8 cellular contexts compared by ENCODE assay signal in genomic region chr1:3530931-3531818, GRCh38.
DNase-seq lines count a peak whose midpoint lies in the region; ATAC-seq and TF ChIP-seq lines count a peak whose summit lies in the region.

No MANE protein-coding gene starts in this region.

- H3K27me3 ChIP-seq in SJCRH30 (peaks cover 44% of the 10 kb centered on the region), tibial nerve (peaks cover 0 to 6% of the 10 kb centered on the region in 2 donors)

- H3K27ac ChIP-seq in SJCRH30 (no peak overlapping the region), tibial nerve (peak overlapping the region; percentile 46 to 86 (median 66))

- H3K36me3 ChIP-seq in SJCRH30 (no peaks in the 10 kb centered on the region), tibial nerve (no peaks in the 10 kb centered on the region)

- CTCF ChIA-PET in activated naive CD4-positive, alpha-beta T cell treated with anti-CD3 and anti-CD28 coated beads for 36 hours (lab: Charles Lee): interaction anchor here (0.6 to 1.3 kb wide), 3 partner anchors 13 to 91 kb away, joined by 3 to 4 read pairs (median 3); no protein-coding TSS in a partner anchor

- peak; percentile 40 for DNase-seq in NCI-H1436 (lab: John Stamatoyannopoulos, UW)
- no peak for DNase-seq in NCI-H1436 treated with DMSO at 0.1 percent for 48 hours (lab: John Stamatoyannopoulos, UW)
- DNase-seq in SJCRH30: peak; percentile 59 to 60
- DNase-seq in activated naive CD4-positive, alpha-beta T cell treated with anti-CD3 and anti-CD28 coated beads for 36 hours: peak; percentile 76
- peak; percentile 90 for DNase-seq in Right ventricle myocardium superior
- DNase-seq in posterior vena cava (ENCODE audit: low spot score): peak; percentile 93
- peak; percentile 41 to 54 for DNase-seq in tibial nerve (ENCODE audit: low spot score in 2 of 2)
- no peak for DNase-seq in GM19240 (ENCODE audit: insufficient read length, low spot score)

- no peaks in the 10 kb centered on the region for H3K9me3 Mint-ChIP-seq in activated naive CD4-positive, alpha-beta T cell treated with anti-CD3 and anti-CD28 coated beads for 36 hours

- TF ChIP-seq CTCF in tibial nerve (IDR thresholded peaks at IDR 0.05): no peak

- H3K27me3 Mint-ChIP-seq in activated naive CD4-positive, alpha-beta T cell treated with anti-CD3 and anti-CD28 coated beads for 36 hours (ENCODE audit: low read depth): no peaks in the 10 kb centered on the region

- H3K9me3 ChIP-seq in SJCRH30 (replicated peaks) (no peaks in the 10 kb centered on the region), tibial nerve (no peaks in the 10 kb centered on the region)

- TF ChIP-seq POLR2A in tibial nerve (IDR thresholded peaks at IDR 0.05): peak in 1 of 2 donors; percentile 66

- H3K4me1 Mint-ChIP-seq in activated naive CD4-positive, alpha-beta T cell treated with anti-CD3 and anti-CD28 coated beads for 36 hours (ENCODE audit: low read depth): peaks cover 10% of the 10 kb centered on the region

- ATAC-seq in Right ventricle myocardium superior (ENCODE audit: poor library complexity): peak; percentile 79

- intact Hi-C loops in activated naive CD4-positive, alpha-beta T cell treated with anti-CD3 and anti-CD28 coated beads for 36 hours (cut with micrococcal nuclease): loop anchor here (1.0 kb wide), 1 partner anchor 40 kb away; no protein-coding TSS in a partner anchor
- intact Hi-C loops in Right ventricle myocardium superior (cut with DNase I): no loop called here
- intact Hi-C loops in posterior vena cava (cut with DNase I): no loop called here

- H3K4me3 ChIP-seq in SJCRH30: peak overlapping the region; percentile 40
- peak overlapping the region; percentile 33 to 79 (median 52) for H3K4me3 ChIP-seq in tibial nerve

- H3K27ac Mint-ChIP-seq in activated naive CD4-positive, alpha-beta T cell treated with anti-CD3 and anti-CD28 coated beads for 36 hours: peak overlapping the region; percentile 68

- 3% methylated on average over 25 to 34 of the region's 96 CpGs for WGBS in tibial nerve, 2 donors

- H3K36me3 Mint-ChIP-seq in activated naive CD4-positive, alpha-beta T cell treated with anti-CD3 and anti-CD28 coated beads for 36 hours (ENCODE audit: low read depth): no peaks in the 10 kb centered on the region

- TF ChIP-seq EP300 in tibial nerve (IDR thresholded peaks at IDR 0.05): no peak

- H3K4me1 ChIP-seq in SJCRH30 (peaks cover 24% of the 10 kb centered on the region), tibial nerve (peaks cover 0 to 30% (median 7%) of the 10 kb centered on the region in 4 donors)

- H3K4me3 Mint-ChIP-seq in activated naive CD4-positive, alpha-beta T cell treated with anti-CD3 and anti-CD28 coated beads for 36 hours: peak overlapping the region; percentile 74

Comparison
In these comparisons a context has a peak if more than half of its experiments do, and no peak if none do; other contexts are left out.
1. DNase-seq: peak in NCI-H1436 (single experiment), SJCRH30 (2 of 2), activated naive CD4-positive, alpha-beta T cell treated with anti-CD3 and anti-CD28 coated beads for 36 hours (single experiment), Right ventricle myocardium superior (single experiment), posterior vena cava (single experiment) and tibial nerve (2 of 2); none in NCI-H1436 treated with DMSO at 0.1 percent for 48 hours (single experiment) and GM19240 (single experiment).